In genomic region chr3:185215873-185216586, GRCh38 we compare ENCODE assay signal across 9 cellular contexts. TPM values are rescaled to one million over a fixed set of nuclear protein-coding genes. Genes with fewer than 3 reads are reported as not detected.
A peak's percentile ranks its signal among the peaks of the same experiment; 100 is the strongest.
DNase-seq lines count a peak whose midpoint lies in the region; ATAC-seq, FAIRE-seq and TF ChIP-seq lines count a peak whose summit lies in the region.
"Had no signal": no experiment of that assay in that cellular context is flagged by ENCODE, and none has a peak within 500 bp of the region (broad histone marks: within the 10 kb centered on the region; RNA-seq: fewer than 3 reads in every experiment).

No MANE protein-coding gene starts in this region.

- TF ChIP-seq EP300 in Ishikawa (IDR thresholded peaks at IDR 0.05; ENCODE audit: borderline replicate concordance): no peak
- TF ChIP-seq EP300 in HepG2 (IDR thresholded peaks at IDR 0.05; ENCODE audit: low read depth in 2 of 2, low read length in 2 of 2): no peak
- TF ChIP-seq EP300 in HepG2 (CRISPR knock-in tag; IDR thresholded peaks at IDR 0.05; ENCODE audit: borderline replicate concordance): no peak

- peaks cover 9% of the 10 kb centered on the region for H3K4me1 ChIP-seq in astrocyte (ENCODE audit: insufficient read depth, low read length)
- H3K4me1 ChIP-seq in HepG2 (ENCODE audit: insufficient read depth, low read length): peaks cover 14% of the 10 kb centered on the region

- H3K79me2 ChIP-seq in astrocyte (ENCODE audit: insufficient read depth, low read length): no peaks in the 10 kb centered on the region
- H3K79me2 ChIP-seq in HepG2 (ENCODE audit: insufficient read depth, low read length): no peaks in the 10 kb centered on the region

- intact Hi-C loops in HepG2 (cut with micrococcal nuclease; ENCODE audit: unreplicated experiment): loop anchor here (1.0 kb wide), 2 partner anchors 54 to 341 kb away; no protein-coding TSS in a partner anchor

- H3K36me3 Mint-ChIP-seq in astrocyte (ENCODE audit: low read depth, unreplicated experiment): no peaks in the 10 kb centered on the region
- H3K36me3 Mint-ChIP-seq in activated naive CD4-positive, alpha-beta T cell treated with anti-CD3 and anti-CD28 coated beads, Interleukin-2, amount 10 ng/mL, durations not matched to agents 7 days and 5 days: no peaks in the 10 kb centered on the region
- H3K36me3 Mint-ChIP-seq: IgD-negative memory B cell had no signal

- H3K9ac ChIP-seq in astrocyte (ENCODE audit: low read length): peak overlapping the region; percentile 75
- H3K9ac ChIP-seq in HepG2 (ENCODE audit: insufficient read depth, low read depth, low read length): 0 out of 2 replicates have a peak overlapping the region, but pooled peaks have one; percentile 3

- H3K27ac ChIP-seq in astrocyte (ENCODE audit: low read depth, low read length) (peak overlapping the region; percentile 34), HepG2 (ENCODE audit: extremely low read length, insufficient read depth, low read length) (peak overlapping the region; percentile 43)

- H3K27me3 ChIP-seq in astrocyte (ENCODE audit: insufficient read depth, low read length): no peaks in the 10 kb centered on the region
- no peaks in the 10 kb centered on the region for H3K27me3 ChIP-seq in HepG2 (ENCODE audit: control insufficient read depth in 1 of 2, insufficient read depth in 2 of 2, low read length in 2 of 2)

- 39% methylated on average over 6 of the region's 6 CpGs for WGBS in HepG2 (ENCODE audit: low lambda C conversion rate)

- TF ChIP-seq RAD21 in Ishikawa (IDR thresholded peaks at IDR 0.05; ENCODE audit: low read depth) (peak; percentile 68), HepG2 (CRISPR knock-in tag; IDR thresholded peaks at IDR 0.05) (no peak)

- H3K9me3 Mint-ChIP-seq in astrocyte (ENCODE audit: unreplicated experiment): no peaks in the 10 kb centered on the region
- H3K9me3 Mint-ChIP-seq in activated naive CD4-positive, alpha-beta T cell treated with anti-CD3 and anti-CD28 coated beads, Interleukin-2, amount 10 ng/mL, durations not matched to agents 7 days and 5 days: no peaks in the 10 kb centered on the region
- H3K9me3 Mint-ChIP-seq: IgD-negative memory B cell had no signal

- peak overlapping the region; percentile 45 for H3K4me3 ChIP-seq in astrocyte (ENCODE audit: insufficient read depth, low read depth, low read length)
- H3K4me3 ChIP-seq in HepG2 (replicated peaks in 1 of 3; ENCODE audit: insufficient read depth in 1 of 3, low read depth in 2 of 3, low read length in 3 of 3): no peak overlapping the region

- H3K4me3 Mint-ChIP-seq in astrocyte (ENCODE audit: unreplicated experiment): no peak overlapping the region
- H3K4me3 Mint-ChIP-seq in activated naive CD4-positive, alpha-beta T cell treated with anti-CD3 and anti-CD28 coated beads, Interleukin-2, amount 10 ng/mL, durations not matched to agents 7 days and 5 days: no peak overlapping the region
- H3K4me3 Mint-ChIP-seq: IgD-negative memory B cell had no signal

- no TSS peak for BruUV-seq in HepG2 (replicated peaks; lab: Mats Ljungman, UMichigan)

- peak overlapping the region; percentile 88 for H3K4me2 ChIP-seq in astrocyte (ENCODE audit: low read length)
- peak overlapping the region; percentile 38 for H3K4me2 ChIP-seq in HepG2 (ENCODE audit: low read depth, low read length)

- ATAC-seq in HepG2: no peak
- ATAC-seq in GM19351 (IDR thresholded peaks at IDR 0.05; ENCODE audit: unreplicated experiment): no peak
- no peak for ATAC-seq in GM19397 (IDR thresholded peaks at IDR 0.05; ENCODE audit: unreplicated experiment)

- H4K20me1 ChIP-seq in astrocyte (ENCODE audit: insufficient read depth, low read length) (no peaks in the 10 kb centered on the region), HepG2 (ENCODE audit: insufficient read depth, low read length) (no peaks in the 10 kb centered on the region; the same call in 1 of the 2 replicates)

- H3K27me3 Mint-ChIP-seq in astrocyte (ENCODE audit: low read depth, unreplicated experiment): no peaks in the 10 kb centered on the region
- H3K27me3 Mint-ChIP-seq in activated naive CD4-positive, alpha-beta T cell treated with anti-CD3 and anti-CD28 coated beads, Interleukin-2, amount 10 ng/mL, durations not matched to agents 7 days and 5 days: no peaks in the 10 kb centered on the region
- H3K27me3 Mint-ChIP-seq: IgD-negative memory B cell had no signal

- H3K27ac Mint-ChIP-seq in astrocyte (ENCODE audit: unreplicated experiment): peak overlapping the region; percentile 51
- no peak overlapping the region for H3K27ac Mint-ChIP-seq in activated naive CD4-positive, alpha-beta T cell treated with anti-CD3 and anti-CD28 coated beads, Interleukin-2, amount 10 ng/mL, durations not matched to agents 7 days and 5 days
- H3K27ac Mint-ChIP-seq: IgD-negative memory B cell had no signal

- in situ Hi-C loops in HepG2 (cut with HindIII; ENCODE audit: extremely low pct_ligation_motif_present, low pct_unique_long_range_greater_than_20kb): loop anchor here (10.0 kb wide), 1 partner anchor 341 kb away; no protein-coding TSS in a partner anchor

- DNase-seq in COLO829 (ENCODE audit: low spot score) (peak; percentile 19), astrocyte (ENCODE audit: low read depth) (peak; percentile 10), HepG2 (ENCODE audit: low spot score) (peak; percentile 14), KG1 (lab: John Stamatoyannopoulos, UW) (no peak)
- DNase-seq in activated naive CD4-positive, alpha-beta T cell treated with anti-CD3 and anti-CD28 coated beads, Interleukin-2, amount 10 ng/mL, durations not matched to agents 7 days and 5 days: no peak

- H3K36me3 ChIP-seq in astrocyte (ENCODE audit: insufficient read depth, low read length) (no peaks in the 10 kb centered on the region), HepG2 (replicated peaks in 1 of 2; ENCODE audit: control insufficient read depth in 1 of 2, insufficient read depth in 2 of 2, low read length in 2 of 2) (peaks cover 9 to 22% of the 10 kb centered on the region in 2 experiments; a peak in 4 of 5 replicates)

- TF ChIP-seq CTCF in astrocyte (IDR thresholded peaks at IDR 0.05; ENCODE audit: insufficient read depth, low read depth, low read length) (peak; percentile 57), HepG2 (CRISPR knock-in tag; IDR thresholded peaks at IDR 0.05) (peak; percentile 42)

- H3K9me3 ChIP-seq in astrocyte (ENCODE audit: insufficient read depth, low read depth, low read length): no peaks in the 10 kb centered on the region
- no peaks in the 10 kb centered on the region for H3K9me3 ChIP-seq in HepG2 (ENCODE audit: low read length)

- FAIRE-seq in astrocyte (lab: Jason Lieb, UNC) (no peak), HepG2 (lab: Jason Lieb, UNC) (no peak)

- CTCF ChIA-PET in HepG2 (lab: Yijun Ruan, JAX; ENCODE audit: low intra/inter-chr PET ratio, low total read pairs): interaction anchor here (2.3 kb wide), 1 partner anchor 341 kb away, joined by 12 read pairs; no protein-coding TSS in a partner anchor
- CTCF ChIA-PET in activated naive CD4-positive, alpha-beta T cell treated with anti-CD3 and anti-CD28 coated beads, Interleukin-2, amount 10 ng/mL, durations not matched to agents 7 days and 5 days (lab: Charles Lee): no interaction called here

- peaks cover 8% of the 10 kb centered on the region for H3K4me1 Mint-ChIP-seq in astrocyte (ENCODE audit: low read depth, unreplicated experiment)
- no peaks in the 10 kb centered on the region for H3K4me1 Mint-ChIP-seq in activated naive CD4-positive, alpha-beta T cell treated with anti-CD3 and anti-CD28 coated beads, Interleukin-2, amount 10 ng/mL, durations not matched to agents 7 days and 5 days

- no peak for TF ChIP-seq POLR2A in HepG2 (IDR thresholded peaks at IDR 0.05; ENCODE audit: insufficient read depth in 1 of 2, low read depth in 2 of 2, low read length in 2 of 2)

- H2AFZ ChIP-seq in astrocyte (ENCODE audit: low read depth, low read length) (peak overlapping the region; percentile 81), HepG2 (ENCODE audit: low read length) (no peak overlapping the region)

- POLR2A ChIA-PET in HepG2 (lab: Yijun Ruan, JAX): no interaction called here

TF ChIP-seq in Ishikawa, 13 proteins besides CTCF, POLR2A, EP300 and RAD21 (continues in another document):
- no peak for TF ChIP-seq EGR1 (IDR thresholded peaks at IDR 0.05)
- no peak for TF ChIP-seq CEBPB (IDR thresholded peaks at IDR 0.05)
- no peak for TF ChIP-seq MAX (IDR thresholded peaks at IDR 0.05)
- no peak for TF ChIP-seq TCF12 (IDR thresholded peaks at IDR 0.05; ENCODE audit: low read depth)

TF ChIP-seq in HepG2, 621 proteins besides CTCF, POLR2A, EP300 and RAD21:
- TF ChIP-seq ZNF629 (CRISPR knock-in tag; conservative IDR thresholded peaks at IDR 0.05) (no peak), STAG1 (CRISPR knock-in tag; IDR thresholded peaks at IDR 0.05) (peak; percentile 67), SMC3 (IDR thresholded peaks at IDR 0.05; ENCODE audit: low read length) (0 out of 2 replicates have a peak, but pooled peaks have one; percentile 11), HNRNPK (IDR thresholded peaks at IDR 0.05; ENCODE audit: low read depth, low read length, poor library complexity, severe bottlenecking) (no peak), ZFP36L2 (CRISPR knock-in tag; IDR thresholded peaks at IDR 0.05) (no peak), TCF7L2 (IDR thresholded peaks at IDR 0.05; ENCODE audit: low read depth, low read length) (no peak)

RNA-seq across cellular contexts. Expression of gene EHHADH, which starts 37.8 kb away (rescaled TPM):
- total RNA-seq in astrocyte: 4.4 and 4.7 TPM in 2 replicates
- total RNA-seq in HepG2 (2016; rRNA removed; fragmentation: Illumina TruSeq; extraction: Trizol): 38.9 and 59.1 TPM in 2 replicates
- total RNA-seq in HepG2 (2016; cell fraction: cytosol; rRNA removed; fragmentation: Illumina TruSeq; extraction: Trizol; ENCODE audit: low read depth): 3.7 and 5.5 TPM in 2 replicates
- total RNA-seq in HepG2 (2016; cell fraction: insoluble cytoplasmic fraction; rRNA removed; fragmentation: Illumina TruSeq; extraction: Trizol): 40.5 and 57.0 TPM in 2 replicates
- 9.7 and 12.0 TPM in 2 replicates for total RNA-seq in HepG2 (2016; cell fraction: membrane; rRNA removed; fragmentation: Illumina TruSeq; extraction: Trizol)
- 34.2 and 38.8 TPM in 2 replicates for total RNA-seq in HepG2 (2016; cell fraction: nucleus; rRNA removed; fragmentation: Illumina TruSeq; extraction: Trizol)
- polyA plus RNA-seq in HepG2 (2011; rRNA removed): 14.1 and 14.5 TPM in 2 replicates
- 10.6 and 13.3 TPM in 2 replicates for polyA plus RNA-seq in HepG2 (2011; cell fraction: cytosol; rRNA removed)
- 3.9 and 6.8 TPM in 2 replicates for polyA plus RNA-seq in HepG2 (2011; cell fraction: nucleus; rRNA removed)
- 17.8 and 33.4 TPM in 2 replicates for polyA plus RNA-seq in HepG2 (2012)
- polyA plus RNA-seq in HepG2 (2016; cell fraction: cytosol; fragmentation: Illumina TruSeq; extraction: Trizol; ENCODE audit: low read depth): 1.9 and 2.0 TPM in 2 replicates
- polyA plus RNA-seq in HepG2 (2016; cell fraction: insoluble cytoplasmic fraction; fragmentation: Illumina TruSeq; extraction: Trizol; ENCODE audit: low read depth): 46.6 and 47.5 TPM in 2 replicates
- 4.9 and 6.1 TPM in 2 replicates for polyA plus RNA-seq in HepG2 (2016; cell fraction: membrane; fragmentation: Illumina TruSeq; extraction: Trizol; ENCODE audit: low read depth)
- 22.4 and 23.4 TPM in 2 replicates for polyA plus RNA-seq in HepG2 (2016; cell fraction: nucleus; fragmentation: Illumina TruSeq; extraction: Trizol; ENCODE audit: insufficient read depth, low read depth)
- 5.1 and 33.8 TPM in 2 replicates for polyA minus RNA-seq in HepG2 (2011; rRNA and poly(A)+ RNA removed; ENCODE audit: low replicate concordance)
- 25.6 and 27.5 TPM in 2 replicates for polyA minus RNA-seq in HepG2 (2011; cell fraction: cytosol; rRNA and poly(A)+ RNA removed)
- polyA minus RNA-seq in HepG2 (2011; cell fraction: nucleus; rRNA and poly(A)+ RNA removed): 51.2 and 66.1 TPM in 2 replicates

Comparison
In these comparisons a context has a peak if more than half of its experiments do, and no peak if none do; other contexts are left out.
1. DNase-seq: peak in COLO829 (single experiment), astrocyte (single experiment) and HepG2 (single experiment); none in KG1 (single experiment) and activated naive CD4-positive, alpha-beta T cell treated with anti-CD3 and anti-CD28 coated beads, Interleukin-2, amount 10 ng/mL, durations not matched to agents 7 days and 5 days (single experiment).